Comparison of ENCODE assay signal across 8 cellular contexts in genomic region chr12:54603173-54603814, GRCh38. TPM values are rescaled to one million over a fixed set of nuclear protein-coding genes. Genes with fewer than 3 reads are reported as not detected.
DNase-seq lines count a peak whose midpoint lies in the region; ATAC-seq, FAIRE-seq and TF ChIP-seq lines count a peak whose summit lies in the region.

No MANE protein-coding gene starts in this region.

- peak; percentile 59 to 77 (median 63) for TF ChIP-seq CTCF in tibial nerve (IDR thresholded peaks at IDR 0.05)

- no peaks in the 10 kb centered on the region for H3K4me1 ChIP-seq in tibial nerve

- TF ChIP-seq POLR2A in tibial nerve (IDR thresholded peaks at IDR 0.05) = no peak

- no peaks in the 10 kb centered on the region for H3K36me3 Mint-ChIP-seq in activated T-cell treated with anti-CD3 and anti-CD28 coated beads, Interleukin-2, amount 50 U/mL, for 4 hours (ENCODE audit: insufficient read depth)

- WGBS in tibial nerve, 2 donors = 26 to 29% methylated on average over 7 to 8 of the region's 8 CpGs

- peak; percentile 61 for ATAC-seq in GM19468 (IDR thresholded peaks at IDR 0.05; ENCODE audit: extremely low read depth, unreplicated experiment)
- ATAC-seq in HG03575 (IDR thresholded peaks at IDR 0.05; ENCODE audit: extremely low read depth, insufficient number of reproducible peaks, low FRiP score, unreplicated experiment) = peak; percentile 81
- peak; percentile 79 to 87 for ATAC-seq in activated T-cell treated with anti-CD3 and anti-CD28 coated beads, Interleukin-2, amount 50 U/mL, for 4 hours

- TF ChIP-seq EP300 in tibial nerve (IDR thresholded peaks at IDR 0.05) = no peak

- no peaks in the 10 kb centered on the region for H3K9me3 Mint-ChIP-seq in activated T-cell treated with anti-CD3 and anti-CD28 coated beads, Interleukin-2, amount 50 U/mL, for 4 hours

- H3K27me3 Mint-ChIP-seq in activated T-cell treated with anti-CD3 and anti-CD28 coated beads, Interleukin-2, amount 50 U/mL, for 4 hours (ENCODE audit: low read depth) = peaks cover 4% of the 10 kb centered on the region

- H3K4me3 Mint-ChIP-seq in activated T-cell treated with anti-CD3 and anti-CD28 coated beads, Interleukin-2, amount 50 U/mL, for 4 hours = no peak overlapping the region

- no peaks in the 10 kb centered on the region for H3K9me3 ChIP-seq in tibial nerve

- DNase-seq in DMS 273 treated with DMSO at 0.1 percent for 48 hours (lab: John Stamatoyannopoulos, UW) = peak; percentile 4
- DNase-seq in RCC 7860 (ENCODE audit: low spot score) = peak; percentile 56
- DNase-seq in activated T-cell treated with anti-CD3 and anti-CD28 coated beads, Interleukin-2, amount 50 U/mL, for 4 hours = peak; percentile 53
- DNase-seq in fibroblast of the conjunctiva (ENCODE audit: low read depth) = peak; percentile 44
- peak in 35 of 56 donors; percentile 6 to 82 (median 26) for DNase-seq in nucleus accumbens (lab: John Stamatoyannopoulos, UW)
- peak; percentile 51 to 71 for DNase-seq in tibial nerve (ENCODE audit: low spot score in 2 of 2)

- FAIRE-seq in RCC 7860 (lab: Jason Lieb, UNC) = peak; percentile 75

- H3K4me3 ChIP-seq in tibial nerve = no peak overlapping the region

- H3K4me1 Mint-ChIP-seq in activated T-cell treated with anti-CD3 and anti-CD28 coated beads, Interleukin-2, amount 50 U/mL, for 4 hours (ENCODE audit: low read depth) = peaks cover 2% of the 10 kb centered on the region

- H3K27me3 ChIP-seq in tibial nerve = no peaks in the 10 kb centered on the region

- H3K27ac ChIP-seq in tibial nerve = no peak overlapping the region

- H3K36me3 ChIP-seq in tibial nerve = no peaks in the 10 kb centered on the region

RNA-seq across cellular contexts. Expression of gene PPP1R1A, which starts 14.8 kb away (rescaled TPM):
- not detected for total RNA-seq in activated T-cell treated with anti-CD3 and anti-CD28 coated beads, Interleukin-2, amount 50 U/mL, for 4 hours
- total RNA-seq in tibial nerve = 10 to 100 TPM; 26.1 to 77.6 (median 42.5) TPM

RNA-seq across cellular contexts. Expression of gene LACRT, which starts 31.4 kb away (rescaled TPM):
- total RNA-seq in activated T-cell treated with anti-CD3 and anti-CD28 coated beads, Interleukin-2, amount 50 U/mL, for 4 hours = not detected
- total RNA-seq in tibial nerve = not detected

RNA-seq across cellular contexts. Expression of gene DCD, which starts 44.9 kb away (rescaled TPM):
- total RNA-seq in activated T-cell treated with anti-CD3 and anti-CD28 coated beads, Interleukin-2, amount 50 U/mL, for 4 hours = not detected
- not detected for total RNA-seq in tibial nerve

RNA-seq across cellular contexts. Expression of gene PDE1B, which starts 53.9 kb away (rescaled TPM):
- 1 to 10 TPM; 6.9 to 8.7 (median 7.9) TPM for total RNA-seq in activated T-cell treated with anti-CD3 and anti-CD28 coated beads, Interleukin-2, amount 50 U/mL, for 4 hours
- 10 to 100 TPM in 2 of 4 donors, 1 to 10 TPM in 2; 6.5 to 37.5 (median 8.9) TPM for total RNA-seq in tibial nerve

Comparison
In these comparisons a context has a peak if more than half of its experiments do, and no peak if none do; other contexts are left out.
1. DNase-seq: peak in every context shown above with its lines; median percentile 61 in tibial nerve; 56 in RCC 7860; 53 in activated T-cell treated with anti-CD3 and anti-CD28 coated beads, Interleukin-2, amount 50 U/mL, for 4 hours; 44 in fibroblast of the conjunctiva; 26 in nucleus accumbens; 4 in DMS 273 treated with DMSO at 0.1 percent for 48 hours.
2. RNA of gene PPP1R1A, which starts 14.8 kb away (total RNA-seq): 26.1 to 77.6 TPM in tibial nerve; not detected in activated T-cell treated with anti-CD3 and anti-CD28 coated beads, Interleukin-2, amount 50 U/mL, for 4 hours; every median in the first group is over 10 times any median in the second.
3. Peak in every context shown above with its lines, with median percentiles within 50 percentile points of each other: ATAC-seq.